ENCODE assay signal across 9 cellular contexts in the genomic region with DNA sequence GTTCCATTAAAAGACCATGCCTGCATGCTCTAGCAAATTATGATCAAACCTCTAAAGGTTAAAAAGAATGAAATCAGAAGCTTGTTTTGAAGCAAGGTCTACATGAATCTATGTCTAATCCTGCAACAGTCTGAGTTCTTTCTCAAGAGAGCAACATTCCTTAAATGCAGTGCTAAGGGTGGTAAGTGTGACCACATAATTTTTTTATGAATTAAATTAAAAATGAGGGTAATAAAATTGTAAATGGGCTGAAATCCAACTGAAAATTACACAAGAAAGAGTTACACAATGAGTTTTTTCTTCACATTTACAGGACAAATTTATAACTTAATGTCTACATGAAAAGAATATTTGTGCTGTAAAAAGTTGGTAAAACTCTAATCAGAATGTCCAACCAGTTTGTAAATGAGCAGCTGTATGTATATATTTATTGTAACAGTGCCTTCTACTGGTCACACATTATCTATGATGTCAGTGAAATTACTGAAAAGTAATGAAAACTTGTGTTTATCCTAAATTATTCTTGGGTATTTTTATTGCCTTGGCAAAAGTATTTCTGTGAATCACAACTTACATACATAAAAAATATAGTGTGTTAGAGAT.
DNase-seq lines count a peak whose midpoint lies in the region; ATAC-seq and TF ChIP-seq lines count a peak whose summit lies in the region.
"Had no signal": no experiment of that assay in that cellular context is flagged by ENCODE, and none has a peak within 500 bp of the region (broad histone marks: within the 10 kb centered on the region; RNA-seq: fewer than 3 reads in every experiment).

No MANE protein-coding gene starts in this region.

- H2AFZ ChIP-seq in GM23248, result no peak overlapping the region
- no peak overlapping the region for H2AFZ ChIP-seq in hepatocyte

- H3K4me1 ChIP-seq in GM23248 (ENCODE audit: insufficient read depth), result 0 out of 2 replicates have a peak, but pooled peaks cover 5% of the 10 kb centered on the region
- peaks cover 66% of the 10 kb centered on the region for H3K4me1 ChIP-seq in SJCRH30
- H3K4me1 ChIP-seq in hepatocyte (ENCODE audit: insufficient read depth), result no peaks in the 10 kb centered on the region

- H3K9ac ChIP-seq in GM23248, result no peak overlapping the region

- no peak for DNase-seq in AG09319 (ENCODE audit: extremely low read depth, low read depth)
- peak; percentile 53 for DNase-seq in GM23248
- DNase-seq in SJCRH30, result peak in 1 of 2 experiments; percentile 71
- DNase-seq in hepatocyte (ENCODE audit: low spot score), result peak; percentile 23
- DNase-seq in activated naive CD4-positive, alpha-beta T cell treated with anti-CD3 and anti-CD28 coated beads for 36 hours, result no peak
- DNase-seq in sciatic nerve (ENCODE audit: low spot score), result no peak
- no peak for DNase-seq in NCI-H526 treated with DMSO at 0.1 percent for 48 hours (lab: John Stamatoyannopoulos, UW)
- DNase-seq: activated effector memory CD4-positive, alpha-beta T cell treated with anti-CD3 and anti-CD28 coated beads, Interleukin-2, amount 50 U/mL, for 16 hours had no signal

- H3F3A ChIP-seq in GM23248 (ENCODE audit: insufficient read depth), result no peaks in the 10 kb centered on the region

- H3K36me3 Mint-ChIP-seq in activated naive CD4-positive, alpha-beta T cell treated with anti-CD3 and anti-CD28 coated beads for 36 hours (ENCODE audit: low read depth), result no peaks in the 10 kb centered on the region

- H3K27ac ChIP-seq in GM23248 (no peak overlapping the region), SJCRH30 (peak overlapping the region; percentile 78), hepatocyte (peak overlapping the region; percentile 20)

- no peaks in the 10 kb centered on the region for H3K4me1 Mint-ChIP-seq in activated naive CD4-positive, alpha-beta T cell treated with anti-CD3 and anti-CD28 coated beads for 36 hours (ENCODE audit: low read depth)

- no peak overlapping the region for H3K4me3 ChIP-seq in GM23248
- peak overlapping the region; percentile 23 for H3K4me3 ChIP-seq in SJCRH30
- H3K4me3 ChIP-seq in hepatocyte, result no peak overlapping the region

- H3K36me3 ChIP-seq in GM23248 (ENCODE audit: low read depth), result no peaks in the 10 kb centered on the region
- no peaks in the 10 kb centered on the region for H3K36me3 ChIP-seq in SJCRH30
- no peaks in the 10 kb centered on the region for H3K36me3 ChIP-seq in hepatocyte (replicated peaks; ENCODE audit: insufficient read depth, low read depth)

- no peak for ATAC-seq in HG03039 (IDR thresholded peaks at IDR 0.05; ENCODE audit: unreplicated experiment)
- no peak for ATAC-seq in sciatic nerve

- in situ Hi-C loops in GM23248 (cut with MboI), result loop anchor here (25.0 kb wide), 2 partner anchors 372 to 947 kb away; no protein-coding TSS in a partner anchor

- H3K27me3 ChIP-seq in GM23248 (replicated peaks; ENCODE audit: insufficient read depth) (no peaks in the 10 kb centered on the region), SJCRH30 (no peaks in the 10 kb centered on the region), hepatocyte (no peaks in the 10 kb centered on the region)

- TF ChIP-seq CTCF in AG09319 (IDR thresholded peaks at IDR 0.05; ENCODE audit: low read depth, low read length) (peak; percentile 34), hepatocyte (IDR thresholded peaks at IDR 0.05; ENCODE audit: poor library complexity) (peak; percentile 70)

- no peaks in the 10 kb centered on the region for H3K9me3 ChIP-seq in GM23248 (ENCODE audit: low read depth)
- H3K9me3 ChIP-seq in SJCRH30 (replicated peaks), result no peaks in the 10 kb centered on the region
- no peaks in the 10 kb centered on the region for H3K9me3 ChIP-seq in hepatocyte (ENCODE audit: low read depth)

- H3K27ac Mint-ChIP-seq in activated naive CD4-positive, alpha-beta T cell treated with anti-CD3 and anti-CD28 coated beads for 36 hours, result no peak overlapping the region

- H3K9me2 ChIP-seq in GM23248 (ENCODE audit: insufficient read depth), result no peaks in the 10 kb centered on the region
- no peaks in the 10 kb centered on the region for H3K9me2 ChIP-seq in hepatocyte (replicated peaks; ENCODE audit: insufficient read depth)

- intact Hi-C loops in activated naive CD4-positive, alpha-beta T cell treated with anti-CD3 and anti-CD28 coated beads for 36 hours (cut with micrococcal nuclease), result no loop called here
- intact Hi-C loops in sciatic nerve (cut with DNase I), result no loop called here

- CTCF ChIA-PET in activated naive CD4-positive, alpha-beta T cell treated with anti-CD3 and anti-CD28 coated beads for 36 hours (lab: Charles Lee), result no interaction called here

- H3K79me2 ChIP-seq in GM23248 (ENCODE audit: insufficient read depth) (no peaks in the 10 kb centered on the region), hepatocyte (no peaks in the 10 kb centered on the region)

- no peak overlapping the region for H3K4me3 Mint-ChIP-seq in activated naive CD4-positive, alpha-beta T cell treated with anti-CD3 and anti-CD28 coated beads for 36 hours

- H4K20me1 ChIP-seq in GM23248 (ENCODE audit: insufficient read depth), result no peaks in the 10 kb centered on the region
- H4K20me1 ChIP-seq in hepatocyte (ENCODE audit: insufficient read depth, poor library complexity, severe bottlenecking), result no peaks in the 10 kb centered on the region

- H3K4me2 ChIP-seq in GM23248 (ENCODE audit: unreplicated experiment), result no peak overlapping the region
- H3K4me2 ChIP-seq in hepatocyte, result peak overlapping the region; percentile 48

- H3K27me3 Mint-ChIP-seq in activated naive CD4-positive, alpha-beta T cell treated with anti-CD3 and anti-CD28 coated beads for 36 hours (ENCODE audit: low read depth), result no peaks in the 10 kb centered on the region

- no peaks in the 10 kb centered on the region for H3K9me3 Mint-ChIP-seq in activated naive CD4-positive, alpha-beta T cell treated with anti-CD3 and anti-CD28 coated beads for 36 hours

Comparison
In these comparisons a context has a peak if more than half of its experiments do, and no peak if none do; other contexts are left out.
1. DNase-seq: peak in GM23248 (single experiment) and hepatocyte (single experiment); none in AG09319 (single experiment), activated naive CD4-positive, alpha-beta T cell treated with anti-CD3 and anti-CD28 coated beads for 36 hours (single experiment), sciatic nerve (single experiment) and NCI-H526 treated with DMSO at 0.1 percent for 48 hours (single experiment).